ENCODE assay signal across 1 cellular context in the genomic region with DNA sequence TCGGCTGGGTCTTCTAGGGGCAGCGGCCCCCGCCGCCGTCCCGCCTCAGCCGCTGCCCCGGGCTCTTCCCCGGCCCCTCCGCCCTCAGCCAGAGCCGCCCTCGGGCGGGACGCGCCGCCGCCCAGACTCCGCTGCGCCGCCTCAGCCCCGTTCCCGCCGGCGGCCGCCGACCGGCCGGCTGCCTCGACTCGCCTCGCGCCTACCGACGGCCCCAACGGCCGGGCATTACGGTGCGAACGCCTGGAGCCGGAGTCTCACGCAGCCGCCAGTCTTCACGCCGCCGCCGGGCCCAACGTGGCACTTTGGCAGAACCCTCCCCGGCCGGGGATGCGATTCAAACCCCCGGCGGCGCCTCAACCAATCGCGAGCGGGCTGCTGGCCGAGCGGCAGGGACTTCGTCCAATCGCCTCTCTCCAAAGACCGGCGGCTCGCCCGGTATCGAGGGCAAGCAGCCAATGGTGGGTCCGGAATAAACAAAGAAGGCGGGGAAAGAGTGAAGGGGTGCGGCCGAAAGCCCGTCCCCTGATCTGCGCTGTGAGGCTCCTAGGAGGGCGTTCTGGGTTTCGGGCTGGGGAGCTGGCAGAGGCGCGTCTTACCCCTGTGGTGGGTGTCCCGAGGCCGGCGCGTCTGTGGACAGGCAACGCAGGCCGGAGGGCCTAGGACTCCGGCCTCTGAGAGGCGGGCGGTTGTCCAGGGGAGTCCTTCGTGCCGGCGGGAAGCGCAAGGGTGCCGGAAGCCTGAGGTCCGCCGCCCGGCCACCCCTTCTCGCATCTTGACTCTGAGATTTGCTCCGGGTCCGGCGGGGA.
TF ChIP-seq lines count a peak whose summit lies in the region.

Gene CDR2, minus strand, starts transcription at position 309 of the 806 bp plus-strand sequence. CDS start 310 bp downstream, outside the sequence.

TF ChIP-seq in HepG2, 621 proteins besides CTCF, POLR2A, EP300 and RAD21 (continued from another document and continues in another):
- TF ChIP-seq, protein P1, sequence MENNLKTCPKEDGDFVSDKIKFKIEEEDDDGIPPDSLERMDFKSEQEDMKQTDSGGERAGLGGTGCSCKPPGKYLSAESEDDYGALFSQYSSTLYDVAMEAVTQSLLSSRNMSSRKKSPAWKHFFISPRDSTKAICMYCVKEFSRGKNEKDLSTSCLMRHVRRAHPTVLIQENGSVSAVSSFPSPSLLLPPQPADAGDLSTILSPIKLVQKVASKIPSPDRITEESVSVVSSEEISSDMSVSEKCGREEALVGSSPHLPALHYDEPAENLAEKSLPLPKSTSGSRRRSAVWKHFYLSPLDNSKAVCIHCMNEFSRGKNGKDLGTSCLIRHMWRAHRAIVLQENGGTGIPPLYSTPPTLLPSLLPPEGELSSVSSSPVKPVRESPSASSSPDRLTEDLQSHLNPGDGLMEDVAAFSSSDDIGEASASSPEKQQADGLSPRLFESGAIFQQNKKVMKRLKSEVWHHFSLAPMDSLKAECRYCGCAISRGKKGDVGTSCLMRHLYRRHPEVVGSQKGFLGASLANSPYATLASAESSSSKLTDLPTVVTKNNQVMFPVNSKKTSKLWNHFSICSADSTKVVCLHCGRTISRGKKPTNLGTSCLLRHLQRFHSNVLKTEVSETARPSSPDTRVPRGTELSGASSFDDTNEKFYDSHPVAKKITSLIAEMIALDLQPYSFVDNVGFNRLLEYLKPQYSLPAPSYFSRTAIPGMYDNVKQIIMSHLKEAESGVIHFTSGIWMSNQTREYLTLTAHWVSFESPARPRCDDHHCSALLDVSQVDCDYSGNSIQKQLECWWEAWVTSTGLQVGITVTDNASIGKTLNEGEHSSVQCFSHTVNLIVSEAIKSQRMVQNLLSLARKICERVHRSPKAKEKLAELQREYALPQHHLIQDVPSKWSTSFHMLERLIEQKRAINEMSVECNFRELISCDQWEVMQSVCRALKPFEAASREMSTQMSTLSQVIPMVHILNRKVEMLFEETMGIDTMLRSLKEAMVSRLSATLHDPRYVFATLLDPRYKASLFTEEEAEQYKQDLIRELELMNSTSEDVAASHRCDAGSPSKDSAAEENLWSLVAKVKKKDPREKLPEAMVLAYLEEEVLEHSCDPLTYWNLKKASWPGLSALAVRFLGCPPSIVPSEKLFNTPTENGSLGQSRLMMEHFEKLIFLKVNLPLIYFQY (CRISPR knock-in tag; IDR thresholded peaks at IDR 0.05; ENCODE audit: borderline replicate concordance): peak; percentile 81
- TF ChIP-seq YEATS2 (CRISPR knock-in tag; IDR thresholded peaks at IDR 0.05; ENCODE audit: borderline replicate concordance): peak; percentile 75
- TF ChIP-seq, protein P2, sequence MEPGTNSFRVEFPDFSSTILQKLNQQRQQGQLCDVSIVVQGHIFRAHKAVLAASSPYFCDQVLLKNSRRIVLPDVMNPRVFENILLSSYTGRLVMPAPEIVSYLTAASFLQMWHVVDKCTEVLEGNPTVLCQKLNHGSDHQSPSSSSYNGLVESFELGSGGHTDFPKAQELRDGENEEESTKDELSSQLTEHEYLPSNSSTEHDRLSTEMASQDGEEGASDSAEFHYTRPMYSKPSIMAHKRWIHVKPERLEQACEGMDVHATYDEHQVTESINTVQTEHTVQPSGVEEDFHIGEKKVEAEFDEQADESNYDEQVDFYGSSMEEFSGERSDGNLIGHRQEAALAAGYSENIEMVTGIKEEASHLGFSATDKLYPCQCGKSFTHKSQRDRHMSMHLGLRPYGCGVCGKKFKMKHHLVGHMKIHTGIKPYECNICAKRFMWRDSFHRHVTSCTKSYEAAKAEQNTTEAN (CRISPR knock-in tag; conservative IDR thresholded peaks at IDR 0.05): peak; percentile 76
- TF ChIP-seq KAT2B (IDR thresholded peaks at IDR 0.05; ENCODE audit: borderline replicate concordance, low read depth, low read length): no peak
- TF ChIP-seq, protein P3, sequence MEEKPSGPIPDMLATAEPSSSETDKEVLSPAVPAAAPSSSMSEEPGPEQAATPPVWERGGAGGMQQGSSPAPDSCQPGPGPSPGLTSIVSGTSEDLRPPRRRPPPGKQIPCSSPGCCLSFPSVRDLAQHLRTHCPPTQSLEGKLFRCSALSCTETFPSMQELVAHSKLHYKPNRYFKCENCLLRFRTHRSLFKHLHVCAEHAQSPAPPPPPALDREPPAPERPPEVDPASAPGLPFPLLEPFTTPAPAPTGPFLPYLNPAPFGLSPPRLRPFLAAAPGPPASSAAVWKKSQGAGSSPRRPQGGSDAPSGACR (CRISPR knock-in tag; IDR thresholded peaks at IDR 0.05): peak; percentile 87; the same call in 1 of the 2 replicates
- no peak for TF ChIP-seq ZNF644 (CRISPR knock-in tag; IDR thresholded peaks at IDR 0.05; ENCODE audit: low read depth)
- TF ChIP-seq LCORL (IDR thresholded peaks at IDR 0.05): no peak
- TF ChIP-seq LCORL (CRISPR knock-in tag; IDR thresholded peaks at IDR 0.05): peak; percentile 95
- no peak; the same call in 1 of the 2 replicates for TF ChIP-seq SRY (CRISPR knock-in tag; IDR thresholded peaks at IDR 0.05)
- 0 out of 2 replicates have a peak, but pooled peaks have one; percentile 51 for TF ChIP-seq TBP (CRISPR knock-in tag; IDR thresholded peaks at IDR 0.05)
- no peak for TF ChIP-seq NFIC (IDR thresholded peaks at IDR 0.05; ENCODE audit: low read length)
- 0 out of 2 replicates have a peak, but pooled peaks have one; percentile 85 for TF ChIP-seq ZNF451 (CRISPR knock-in tag; IDR thresholded peaks at IDR 0.05)
- TF ChIP-seq SP4 (CRISPR knock-in tag; IDR thresholded peaks at IDR 0.05): peak; percentile 68
- TF ChIP-seq ETV5 (CRISPR knock-in tag; IDR thresholded peaks at IDR 0.05; ENCODE audit: borderline replicate concordance): peak; percentile 61
- peak; percentile 74 for TF ChIP-seq CSRNP1 (CRISPR knock-in tag; IDR thresholded peaks at IDR 0.05)
- no peak for TF ChIP-seq ZNF24 (IDR thresholded peaks at IDR 0.05)
- peak; percentile 76 for TF ChIP-seq MED1 (CRISPR knock-in tag; IDR thresholded peaks at IDR 0.05)
- no peak; the same call in 1 of the 2 replicates for TF ChIP-seq ZNF20 (CRISPR knock-in tag; IDR thresholded peaks at IDR 0.05)
- TF ChIP-seq, protein P4, sequence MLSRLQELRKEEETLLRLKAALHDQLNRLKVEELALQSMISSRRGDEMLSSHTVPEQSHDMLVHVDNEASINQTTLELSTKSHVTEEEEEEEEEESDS (CRISPR knock-in tag; IDR thresholded peaks at IDR 0.05; ENCODE audit: borderline replicate concordance): peak; percentile 6; the same call in 1 of the 2 replicates
- TF ChIP-seq ZNF703 (CRISPR knock-in tag; IDR thresholded peaks at IDR 0.05; ENCODE audit: borderline replicate concordance): no peak
- peak; percentile 55; the same call in 1 of the 2 replicates for TF ChIP-seq KMT2A (CRISPR knock-in tag; IDR thresholded peaks at IDR 0.05)
- TF ChIP-seq ZMYM4 (CRISPR knock-in tag; IDR thresholded peaks at IDR 0.05): peak; percentile 69
- TF ChIP-seq, protein P5, sequence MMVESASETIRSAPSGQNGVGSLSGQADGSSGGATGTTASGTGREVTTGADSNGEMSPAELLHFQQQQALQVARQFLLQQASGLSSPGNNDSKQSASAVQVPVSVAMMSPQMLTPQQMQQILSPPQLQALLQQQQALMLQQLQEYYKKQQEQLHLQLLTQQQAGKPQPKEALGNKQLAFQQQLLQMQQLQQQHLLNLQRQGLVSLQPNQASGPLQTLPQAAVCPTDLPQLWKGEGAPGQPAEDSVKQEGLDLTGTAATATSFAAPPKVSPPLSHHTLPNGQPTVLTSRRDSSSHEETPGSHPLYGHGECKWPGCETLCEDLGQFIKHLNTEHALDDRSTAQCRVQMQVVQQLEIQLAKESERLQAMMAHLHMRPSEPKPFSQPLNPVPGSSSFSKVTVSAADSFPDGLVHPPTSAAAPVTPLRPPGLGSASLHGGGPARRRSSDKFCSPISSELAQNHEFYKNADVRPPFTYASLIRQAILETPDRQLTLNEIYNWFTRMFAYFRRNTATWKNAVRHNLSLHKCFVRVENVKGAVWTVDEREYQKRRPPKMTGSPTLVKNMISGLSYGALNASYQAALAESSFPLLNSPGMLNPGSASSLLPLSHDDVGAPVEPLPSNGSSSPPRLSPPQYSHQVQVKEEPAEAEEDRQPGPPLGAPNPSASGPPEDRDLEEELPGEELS (CRISPR knock-in tag; IDR thresholded peaks at IDR 0.05): 0 out of 2 replicates have a peak, but pooled peaks have one; percentile 44
- no peak for TF ChIP-seq DMTF1 (CRISPR knock-in tag; IDR thresholded peaks at IDR 0.05)
- TF ChIP-seq ZNF44 (CRISPR knock-in tag; IDR thresholded peaks at IDR 0.05): peak; percentile 95
- TF ChIP-seq HMG20B (CRISPR knock-in tag; conservative IDR thresholded peaks at IDR 0.05): no peak
- no peak for TF ChIP-seq NPAS2 (CRISPR knock-in tag; IDR thresholded peaks at IDR 0.05; ENCODE audit: borderline replicate concordance)
- TF ChIP-seq PBX3 (CRISPR knock-in tag; IDR thresholded peaks at IDR 0.05; ENCODE audit: borderline replicate concordance): peak; percentile 99
- no peak for TF ChIP-seq ARID2 (CRISPR knock-in tag; IDR thresholded peaks at IDR 0.05; ENCODE audit: borderline replicate concordance)
- TF ChIP-seq DNMT1 (CRISPR knock-in tag; IDR thresholded peaks at IDR 0.05): no peak; the same call in 1 of the 2 replicates
- TF ChIP-seq ETV6 (CRISPR knock-in tag; conservative IDR thresholded peaks at IDR 0.05): no peak
- peak; percentile 88; the same call in 1 of the 2 replicates for TF ChIP-seq ZNF772 (CRISPR knock-in tag; IDR thresholded peaks at IDR 0.05)
- TF ChIP-seq MED8 (CRISPR knock-in tag; IDR thresholded peaks at IDR 0.05; ENCODE audit: insufficient replicate concordance): peak; percentile 87
- no peak for TF ChIP-seq NR2F6 (IDR thresholded peaks at IDR 0.05)
- peak; percentile 22; the same call in 1 of the 2 replicates for TF ChIP-seq NR2F6 (CRISPR knock-in tag; IDR thresholded peaks at IDR 0.05)
- 0 out of 2 replicates have a peak, but pooled peaks have one; percentile 89 for TF ChIP-seq PCBP1 (IDR thresholded peaks at IDR 0.05; ENCODE audit: borderline replicate concordance, low read depth, low read length)
- no peak for TF ChIP-seq CBFB (CRISPR knock-in tag; IDR thresholded peaks at IDR 0.05)
- peak; percentile 11; the same call in 1 of the 2 replicates for TF ChIP-seq MIER2 (CRISPR knock-in tag; IDR thresholded peaks at IDR 0.05)
- TF ChIP-seq GATAD2A (CRISPR knock-in tag; IDR thresholded peaks at IDR 0.05): no peak
- TF ChIP-seq, protein P6, sequence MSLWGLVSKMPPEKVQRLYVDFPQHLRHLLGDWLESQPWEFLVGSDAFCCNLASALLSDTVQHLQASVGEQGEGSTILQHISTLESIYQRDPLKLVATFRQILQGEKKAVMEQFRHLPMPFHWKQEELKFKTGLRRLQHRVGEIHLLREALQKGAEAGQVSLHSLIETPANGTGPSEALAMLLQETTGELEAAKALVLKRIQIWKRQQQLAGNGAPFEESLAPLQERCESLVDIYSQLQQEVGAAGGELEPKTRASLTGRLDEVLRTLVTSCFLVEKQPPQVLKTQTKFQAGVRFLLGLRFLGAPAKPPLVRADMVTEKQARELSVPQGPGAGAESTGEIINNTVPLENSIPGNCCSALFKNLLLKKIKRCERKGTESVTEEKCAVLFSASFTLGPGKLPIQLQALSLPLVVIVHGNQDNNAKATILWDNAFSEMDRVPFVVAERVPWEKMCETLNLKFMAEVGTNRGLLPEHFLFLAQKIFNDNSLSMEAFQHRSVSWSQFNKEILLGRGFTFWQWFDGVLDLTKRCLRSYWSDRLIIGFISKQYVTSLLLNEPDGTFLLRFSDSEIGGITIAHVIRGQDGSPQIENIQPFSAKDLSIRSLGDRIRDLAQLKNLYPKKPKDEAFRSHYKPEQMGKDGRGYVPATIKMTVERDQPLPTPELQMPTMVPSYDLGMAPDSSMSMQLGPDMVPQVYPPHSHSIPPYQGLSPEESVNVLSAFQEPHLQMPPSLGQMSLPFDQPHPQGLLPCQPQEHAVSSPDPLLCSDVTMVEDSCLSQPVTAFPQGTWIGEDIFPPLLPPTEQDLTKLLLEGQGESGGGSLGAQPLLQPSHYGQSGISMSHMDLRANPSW (CRISPR knock-in tag; IDR thresholded peaks at IDR 0.05; ENCODE audit: borderline replicate concordance): peak; percentile 94; the same call in 1 of the 2 replicates
- peak; percentile 93 for TF ChIP-seq DR1 (CRISPR knock-in tag; IDR thresholded peaks at IDR 0.05)
- TF ChIP-seq ZKSCAN1 (IDR thresholded peaks at IDR 0.05; ENCODE audit: low read length): no peak
- peak; percentile 91 for TF ChIP-seq ZSCAN25 (CRISPR knock-in tag; IDR thresholded peaks at IDR 0.05)
- peak; percentile 85 for TF ChIP-seq TEAD2 (CRISPR knock-in tag; IDR thresholded peaks at IDR 0.05)
- TF ChIP-seq KLF12 (CRISPR knock-in tag; IDR thresholded peaks at IDR 0.05; ENCODE audit: borderline replicate concordance): peak; percentile 83
- no peak; the same call in 1 of the 2 replicates for TF ChIP-seq EEA1 (CRISPR knock-in tag; IDR thresholded peaks at IDR 0.05; ENCODE audit: borderline replicate concordance)
- no peak for TF ChIP-seq ZKSCAN5 (CRISPR knock-in tag; IDR thresholded peaks at IDR 0.05)
